Comparison of ENCODE assay signal across 9 cellular contexts in genomic region chr12:1630827-1631591, GRCh38. TPM values are rescaled to one million over a fixed set of nuclear protein-coding genes. Genes with fewer than 3 reads are reported as not detected.
DNase-seq lines count a peak whose midpoint lies in the region; ATAC-seq and TF ChIP-seq lines count a peak whose summit lies in the region.
"Had no signal": no experiment of that assay in that cellular context is flagged by ENCODE, and none has a peak within 500 bp of the region (broad histone marks: within the 10 kb centered on the region; RNA-seq: fewer than 3 reads in every experiment).

No MANE protein-coding gene starts in this region.

- H3K9me2 ChIP-seq in hepatocyte (replicated peaks; ENCODE audit: insufficient read depth), result no peaks in the 10 kb centered on the region

- peak overlapping the region; percentile 98 for H3K4me2 ChIP-seq in hepatocyte

- DNase-seq in NCI-H82 (lab: John Stamatoyannopoulos, UW) (peak; percentile 31), NCI-H82 treated with DMSO at 0.1 percent for 48 hours (lab: John Stamatoyannopoulos, UW; ENCODE audit: unreplicated experiment) (no peak), hepatocyte (ENCODE audit: low spot score) (peak; percentile 72), OCI-M2 (lab: John Stamatoyannopoulos, UW; ENCODE audit: unreplicated experiment) (no peak), HT-29 (ENCODE audit: low spot score) (no peak)
- no peak for DNase-seq in activated CD8-positive, alpha-beta T cell treated with anti-CD3 and anti-CD28 coated beads, Interleukin-2, amount 10 ng/mL, durations not matched to agents 7 days and 5 days
- DNase-seq: stimulated activated CD4-positive, alpha-beta T cell treated with anti-CD3 and anti-CD28 coated beads, Interleukin-4, amount 100 ng/mL, for 4 hours had no signal

- H3K27ac Mint-ChIP-seq in activated CD8-positive, alpha-beta T cell treated with anti-CD3 and anti-CD28 coated beads, Interleukin-2, amount 10 ng/mL, durations not matched to agents 7 days and 5 days, result no peak overlapping the region

- H3K36me3 ChIP-seq in hepatocyte (replicated peaks; ENCODE audit: insufficient read depth, low read depth), result no peaks in the 10 kb centered on the region
- H3K36me3 ChIP-seq in skeletal muscle tissue (ENCODE audit: control insufficient read depth in 3 of 3, insufficient read depth in 3 of 3, low read length in 3 of 3), result no peaks in the 10 kb centered on the region

- no peaks in the 10 kb centered on the region for H3K9me3 Mint-ChIP-seq in activated CD8-positive, alpha-beta T cell treated with anti-CD3 and anti-CD28 coated beads, Interleukin-2, amount 10 ng/mL, durations not matched to agents 7 days and 5 days (ENCODE audit: insufficient read depth)

- peak; percentile 21 for ATAC-seq in activated CD8-positive, alpha-beta T cell treated with anti-CD3 and anti-CD28 coated beads, Interleukin-2, amount 10 ng/mL, durations not matched to agents 7 days and 5 days
- no peak for ATAC-seq in GM21786 (IDR thresholded peaks at IDR 0.05; ENCODE audit: unreplicated experiment)

- TF ChIP-seq CTCF in hepatocyte (IDR thresholded peaks at IDR 0.05; ENCODE audit: poor library complexity), result no peak

- H4K20me1 ChIP-seq in hepatocyte (ENCODE audit: insufficient read depth, poor library complexity, severe bottlenecking), result no peaks in the 10 kb centered on the region

- peaks cover 70% of the 10 kb centered on the region for H3K27me3 Mint-ChIP-seq in activated CD8-positive, alpha-beta T cell treated with anti-CD3 and anti-CD28 coated beads, Interleukin-2, amount 10 ng/mL, durations not matched to agents 7 days and 5 days (ENCODE audit: low read depth)

- H3K79me2 ChIP-seq in hepatocyte, result no peaks in the 10 kb centered on the region

- 34% methylated on average over 23 of the region's 23 CpGs for WGBS in hepatocyte (ENCODE audit: low lambda C conversion rate, missing lambda C conversion rate)

- CTCF ChIA-PET in activated CD8-positive, alpha-beta T cell treated with anti-CD3 and anti-CD28 coated beads, Interleukin-2, amount 10 ng/mL, durations not matched to agents 7 days and 5 days (lab: Charles Lee), result interaction anchor here (0.8 to 5.6 kb wide), 8 partner anchors 19 to 513 kb away, joined by 3 to 54 read pairs (median 7); no protein-coding TSS in a partner anchor

- POLR2A ChIA-PET in activated CD8-positive, alpha-beta T cell treated with anti-CD3 and anti-CD28 coated beads, Interleukin-2, amount 10 ng/mL, durations not matched to agents 7 days and 5 days (lab: Charles Lee), result no interaction called here

- H3K27ac ChIP-seq in hepatocyte (no peak overlapping the region), skeletal muscle tissue (ENCODE audit: low read depth, low read length) (no peak overlapping the region)

- no peaks in the 10 kb centered on the region for H3K9me3 ChIP-seq in hepatocyte (ENCODE audit: low read depth)
- no peaks in the 10 kb centered on the region for H3K9me3 ChIP-seq in skeletal muscle tissue (ENCODE audit: control insufficient read depth in 3 of 3, low read length in 3 of 3)

- H3K27me3 ChIP-seq in hepatocyte, result peaks cover 7% of the 10 kb centered on the region
- H3K27me3 ChIP-seq in skeletal muscle tissue (ENCODE audit: control insufficient read depth in 3 of 3, insufficient read depth in 3 of 3, low read length in 3 of 3), result peaks cover 23 to 49% (median 32%) of the 10 kb centered on the region in 3 donors

- peak overlapping the region; percentile 34 for H3K4me3 Mint-ChIP-seq in activated CD8-positive, alpha-beta T cell treated with anti-CD3 and anti-CD28 coated beads, Interleukin-2, amount 10 ng/mL, durations not matched to agents 7 days and 5 days

- peak overlapping the region in 1 of 3 donors; percentile 69 for H3K9ac ChIP-seq in skeletal muscle tissue (ENCODE audit: low read depth in 1 of 3, low read length in 3 of 3)

- peaks cover 14% of the 10 kb centered on the region for H3K4me1 Mint-ChIP-seq in activated CD8-positive, alpha-beta T cell treated with anti-CD3 and anti-CD28 coated beads, Interleukin-2, amount 10 ng/mL, durations not matched to agents 7 days and 5 days (ENCODE audit: low read depth)

- H3K4me1 ChIP-seq in hepatocyte (ENCODE audit: insufficient read depth) (peaks cover 28% of the 10 kb centered on the region), skeletal muscle tissue (ENCODE audit: control insufficient read depth in 3 of 3, insufficient read depth in 3 of 3, low read length in 3 of 3) (peaks cover 7 to 22% (median 18%) of the 10 kb centered on the region in 3 donors)

- H3K4me3 ChIP-seq in hepatocyte, result no peak overlapping the region
- H3K4me3 ChIP-seq in skeletal muscle tissue (ENCODE audit: low read length in 3 of 3), result peak overlapping the region in 2 of 3 donors; percentile 56

- no peaks in the 10 kb centered on the region for H3K36me3 Mint-ChIP-seq in activated CD8-positive, alpha-beta T cell treated with anti-CD3 and anti-CD28 coated beads, Interleukin-2, amount 10 ng/mL, durations not matched to agents 7 days and 5 days (ENCODE audit: low read depth)

- H2AFZ ChIP-seq in hepatocyte, result peak overlapping the region; percentile 1

RNA-seq across cellular contexts. Expression of gene WNT5B, which starts 2.0 kb away (rescaled TPM):
- total RNA-seq in activated CD8-positive, alpha-beta T cell treated with anti-CD3 and anti-CD28 coated beads, Interleukin-2, amount 10 ng/mL, durations not matched to agents 7 days and 5 days, result not detected
- total RNA-seq in hepatocyte, result 16.6 and 19.9 TPM in 2 replicates
- polyA plus RNA-seq in hepatocyte, result 35.3 and 46.7 TPM in 2 replicates
- 30.3 TPM for total RNA-seq in skeletal muscle tissue
- 0.08 TPM in 1 of 2 replicates, not detected in the other for total RNA-seq in HT-29 (2014; rRNA removed; shearing (Covaris generic))

RNA-seq across cellular contexts. Expression of gene FBXL14, which starts 36.6 kb away (rescaled TPM):
- total RNA-seq in activated CD8-positive, alpha-beta T cell treated with anti-CD3 and anti-CD28 coated beads, Interleukin-2, amount 10 ng/mL, durations not matched to agents 7 days and 5 days, result 10 to 100 TPM; 27.5 to 28.9 TPM
- total RNA-seq in hepatocyte (8.6 and 13.5 TPM in 2 replicates), skeletal muscle tissue (5.2 TPM)
- 10.7 and 11.7 TPM in 2 replicates for polyA plus RNA-seq in hepatocyte
- 43.5 and 45.5 TPM in 2 replicates for total RNA-seq in HT-29 (2014; rRNA removed; shearing (Covaris generic))

RNA-seq across cellular contexts. Expression of gene ADIPOR2, which starts 59.9 kb away (rescaled TPM):
- total RNA-seq in activated CD8-positive, alpha-beta T cell treated with anti-CD3 and anti-CD28 coated beads, Interleukin-2, amount 10 ng/mL, durations not matched to agents 7 days and 5 days, result 10 to 100 TPM; 64.4 to 68.3 TPM
- 47.3 and 50.7 TPM in 2 replicates for total RNA-seq in hepatocyte
- 10.4 and 12.4 TPM in 2 replicates for polyA plus RNA-seq in hepatocyte
- total RNA-seq in skeletal muscle tissue, result 35.5 TPM
- total RNA-seq in HT-29 (2014; rRNA removed; shearing (Covaris generic)), result 28.7 and 31.7 TPM in 2 replicates

Comparison
In these comparisons a context has a peak if more than half of its experiments do, and no peak if none do; other contexts are left out.
1. DNase-seq: peak in NCI-H82 (single experiment) and hepatocyte (single experiment); none in NCI-H82 treated with DMSO at 0.1 percent for 48 hours (single experiment), activated CD8-positive, alpha-beta T cell treated with anti-CD3 and anti-CD28 coated beads, Interleukin-2, amount 10 ng/mL, durations not matched to agents 7 days and 5 days (single experiment), OCI-M2 (single experiment) and HT-29 (single experiment).
2. RNA of gene WNT5B, which starts 2.0 kb away (total RNA-seq): 30.3 TPM in skeletal muscle tissue (single experiment) and 16.6 to 19.9 TPM in hepatocyte; not detected in activated CD8-positive, alpha-beta T cell treated with anti-CD3 and anti-CD28 coated beads, Interleukin-2, amount 10 ng/mL, durations not matched to agents 7 days and 5 days and 0.08 TPM in HT-29; every median in the first group is over 10 times any median in the second.